ENCODE assay signal across 1 cellular context in the genomic region with DNA sequence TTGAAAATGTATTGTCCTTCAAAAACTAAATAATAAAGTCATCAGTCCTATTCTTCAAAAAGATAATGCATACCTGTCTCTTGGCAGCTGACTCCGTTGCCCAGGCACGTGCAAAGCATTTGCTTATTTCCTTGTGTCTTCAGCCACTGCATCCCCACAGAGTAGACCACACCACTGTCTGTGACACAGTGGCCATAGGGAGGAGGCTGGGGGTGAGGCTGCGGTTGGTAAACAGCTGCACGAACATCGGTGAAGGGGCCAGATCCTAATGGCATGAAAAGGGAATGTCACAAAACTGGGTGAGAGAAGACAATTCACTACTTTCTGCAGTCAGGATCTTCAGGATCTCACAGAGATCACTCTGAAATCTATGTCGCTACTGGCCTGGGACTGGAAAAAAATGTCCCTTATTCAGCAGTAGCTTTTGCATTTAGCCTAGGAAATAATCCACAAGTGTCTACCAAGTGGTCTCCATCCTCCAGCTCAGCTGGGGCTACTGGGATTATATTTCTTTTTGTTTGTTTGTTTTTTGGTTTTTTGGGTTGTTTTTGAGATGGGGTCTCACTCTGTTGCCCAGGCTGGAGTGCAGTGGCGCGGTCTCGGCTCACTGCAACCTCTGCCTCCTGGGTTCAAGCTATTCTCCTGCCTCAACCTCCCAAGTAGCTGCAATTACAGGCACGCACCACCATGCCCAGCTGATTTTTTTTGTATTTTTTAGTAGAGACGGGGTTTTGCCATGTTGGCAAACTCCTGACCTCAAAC.
TF ChIP-seq lines count a peak whose summit lies in the region.

No MANE protein-coding gene starts in this region.

TF ChIP-seq in WTC11, 78 proteins besides CTCF, POLR2A, EP300 and RAD21 (continued from another document):
- TF ChIP-seq, protein P1, sequence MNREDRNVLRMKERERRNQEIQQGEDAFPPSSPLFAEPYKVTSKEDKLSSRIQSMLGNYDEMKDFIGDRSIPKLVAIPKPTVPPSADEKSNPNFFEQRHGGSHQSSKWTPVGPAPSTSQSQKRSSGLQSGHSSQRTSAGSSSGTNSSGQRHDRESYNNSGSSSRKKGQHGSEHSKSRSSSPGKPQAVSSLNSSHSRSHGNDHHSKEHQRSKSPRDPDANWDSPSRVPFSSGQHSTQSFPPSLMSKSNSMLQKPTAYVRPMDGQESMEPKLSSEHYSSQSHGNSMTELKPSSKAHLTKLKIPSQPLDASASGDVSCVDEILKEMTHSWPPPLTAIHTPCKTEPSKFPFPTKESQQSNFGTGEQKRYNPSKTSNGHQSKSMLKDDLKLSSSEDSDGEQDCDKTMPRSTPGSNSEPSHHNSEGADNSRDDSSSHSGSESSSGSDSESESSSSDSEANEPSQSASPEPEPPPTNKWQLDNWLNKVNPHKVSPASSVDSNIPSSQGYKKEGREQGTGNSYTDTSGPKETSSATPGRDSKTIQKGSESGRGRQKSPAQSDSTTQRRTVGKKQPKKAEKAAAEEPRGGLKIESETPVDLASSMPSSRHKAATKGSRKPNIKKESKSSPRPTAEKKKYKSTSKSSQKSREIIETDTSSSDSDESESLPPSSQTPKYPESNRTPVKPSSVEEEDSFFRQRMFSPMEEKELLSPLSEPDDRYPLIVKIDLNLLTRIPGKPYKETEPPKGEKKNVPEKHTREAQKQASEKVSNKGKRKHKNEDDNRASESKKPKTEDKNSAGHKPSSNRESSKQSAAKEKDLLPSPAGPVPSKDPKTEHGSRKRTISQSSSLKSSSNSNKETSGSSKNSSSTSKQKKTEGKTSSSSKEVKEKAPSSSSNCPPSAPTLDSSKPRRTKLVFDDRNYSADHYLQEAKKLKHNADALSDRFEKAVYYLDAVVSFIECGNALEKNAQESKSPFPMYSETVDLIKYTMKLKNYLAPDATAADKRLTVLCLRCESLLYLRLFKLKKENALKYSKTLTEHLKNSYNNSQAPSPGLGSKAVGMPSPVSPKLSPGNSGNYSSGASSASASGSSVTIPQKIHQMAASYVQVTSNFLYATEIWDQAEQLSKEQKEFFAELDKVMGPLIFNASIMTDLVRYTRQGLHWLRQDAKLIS (CRISPR knock-in tag; IDR thresholded peaks at IDR 0.05; ENCODE audit: borderline replicate concordance): no peak
- TF ChIP-seq RORB (CRISPR knock-in tag; IDR thresholded peaks at IDR 0.05) (peak; percentile 54; the same call in 1 of the 2 replicates), ATF3 (CRISPR knock-in tag; conservative IDR thresholded peaks at IDR 0.05) (no peak)
